In genomic region chr20:1562622-1563021, GRCh38 we compare ENCODE assay signal across 22 cellular contexts. TPM values are rescaled to one million over a fixed set of nuclear protein-coding genes. Genes with fewer than 3 reads are reported as not detected.
DNase-seq lines count a peak whose midpoint lies in the region; ATAC-seq and TF ChIP-seq lines count a peak whose summit lies in the region.
"Had no signal": no experiment of that assay in that cellular context is flagged by ENCODE, and none has a peak within 500 bp of the region (broad histone marks: within the 10 kb centered on the region; RNA-seq: fewer than 3 reads in every experiment).

No MANE protein-coding gene starts in this region.

- H3K9me3 Mint-ChIP-seq in naive thymus-derived CD4-positive, alpha-beta T cell = peaks cover 0 to 25% (median 1%) of the 10 kb centered on the region in 11 donors

- peak; percentile 47 for ATAC-seq in naive thymus-derived CD4-positive, alpha-beta T cell
- ATAC-seq in left lung (no peak), HG03460 (IDR thresholded peaks at IDR 0.05; ENCODE audit: unreplicated experiment) (no peak)

- POLR2A ChIA-PET in naive thymus-derived CD4-positive, alpha-beta T cell (lab: Charles Lee) = no interaction called here

- no peak overlapping the region for H3K4me3 Mint-ChIP-seq in naive thymus-derived CD4-positive, alpha-beta T cell
- H3K4me3 Mint-ChIP-seq: CD4-positive, CD25-positive, alpha-beta regulatory T cell; T-helper 2 cell treated with Interferon-gamma antibody and Interleukin-4, amounts not matched to agents 5 μg/mL and 100 μg/mL, for 36 hours had no signal

- DNase-seq in AML-193 (lab: John Stamatoyannopoulos, UW) (peak; percentile 15 to 36), MV-4-11 (lab: John Stamatoyannopoulos, UW) (peak; percentile 97), SIG-M5 (lab: John Stamatoyannopoulos, UW) (peak; percentile 15), left lung (no peak), NCI-H2227 treated with DMSO at 0.1 percent for 48 hours (lab: John Stamatoyannopoulos, UW) (no peak), BE2C (no peak)
- DNase-seq in naive thymus-derived CD4-positive, alpha-beta T cell = no peak
- DNase-seq: CD4-positive, CD25-positive, alpha-beta regulatory T cell; GOT3; Karpas-422; MM.1S; NCI-H1436 treated with DMSO at 0.1 percent for 48 hours; NCI-H2081; NCI-H345; NCI-H69; NK-92 treated with Interleukin-12 subunit alpha and Interleukin-12 subunit beta, amount 100 ng/mL, for 24 hours; RPMI8226; SW 1271 had no signal

- no peaks in the 10 kb centered on the region for H3K27me3 ChIP-seq in naive thymus-derived CD4-positive, alpha-beta T cell (ENCODE audit: control insufficient read depth in 2 of 2, insufficient read depth in 2 of 2, low read length in 2 of 2)
- H3K27me3 ChIP-seq in left lung (no peaks in the 10 kb centered on the region), BE2C (no peaks in the 10 kb centered on the region)

- no peaks in the 10 kb centered on the region for H3K4me1 ChIP-seq in naive thymus-derived CD4-positive, alpha-beta T cell (ENCODE audit: control insufficient read depth in 2 of 2, insufficient read depth in 2 of 2, low read length in 2 of 2)
- peaks cover 0 to 18% of the 10 kb centered on the region in 2 donors for H3K4me1 ChIP-seq in left lung
- H3K4me1 ChIP-seq in BE2C = no peaks in the 10 kb centered on the region
- H3K4me1 ChIP-seq: SJSA1 had no signal

- CTCF ChIA-PET in naive thymus-derived CD4-positive, alpha-beta T cell (lab: Charles Lee) = no interaction called here

- intact Hi-C loops in naive thymus-derived CD4-positive, alpha-beta T cell (cut with micrococcal nuclease) = no loop called here
- intact Hi-C loops in left lung (cut with DNase I) = no loop called here

- H3K36me3 Mint-ChIP-seq in naive thymus-derived CD4-positive, alpha-beta T cell = peaks cover 7 to 53% (median 43%) of the 10 kb centered on the region in 5 donors

- no peak overlapping the region for H3K27ac Mint-ChIP-seq in naive thymus-derived CD4-positive, alpha-beta T cell
- H3K27ac Mint-ChIP-seq: CD4-positive, CD25-positive, alpha-beta regulatory T cell; T-helper 2 cell treated with Interferon-gamma antibody and Interleukin-4, amounts not matched to agents 5 μg/mL and 100 μg/mL, for 36 hours had no signal

- no peaks in the 10 kb centered on the region for H3K36me3 ChIP-seq in naive thymus-derived CD4-positive, alpha-beta T cell (ENCODE audit: control insufficient read depth in 2 of 3, insufficient read depth in 3 of 3, low read length in 3 of 3)
- H3K36me3 ChIP-seq in left lung (peaks cover 0 to 14% of the 10 kb centered on the region in 2 donors), BE2C (no peaks in the 10 kb centered on the region)
- H3K36me3 ChIP-seq: SJSA1 had no signal

- H3K27ac ChIP-seq in naive thymus-derived CD4-positive, alpha-beta T cell (ENCODE audit: low read depth, low read length) = no peak overlapping the region
- peak overlapping the region in 1 of 2 donors; percentile 57 for H3K27ac ChIP-seq in left lung
- H3K27ac ChIP-seq: SJSA1 had no signal

- H3K9me3 ChIP-seq in naive thymus-derived CD4-positive, alpha-beta T cell (ENCODE audit: control insufficient read depth in 2 of 3, low read length in 3 of 3) = no peaks in the 10 kb centered on the region
- H3K9me3 ChIP-seq in left lung (no peaks in the 10 kb centered on the region), BE2C (no peaks in the 10 kb centered on the region)
- H3K9me3 ChIP-seq: SJSA1 had no signal

- H3K4me3 ChIP-seq in naive thymus-derived CD4-positive, alpha-beta T cell (ENCODE audit: low read length) = no peak overlapping the region
- H3K4me3 ChIP-seq in left lung (no peak overlapping the region), BE2C (ENCODE audit: low read depth, low read length) (no peak overlapping the region)
- H3K4me3 ChIP-seq: SJSA1 had no signal

- no peaks in the 10 kb centered on the region for H3K27me3 Mint-ChIP-seq in naive thymus-derived CD4-positive, alpha-beta T cell
- H3K27me3 Mint-ChIP-seq: CD4-positive, CD25-positive, alpha-beta regulatory T cell had no signal

- TF ChIP-seq CTCF in left lung (IDR thresholded peaks at IDR 0.05) = no peak
- TF ChIP-seq CTCF in BE2C (IDR thresholded peaks at IDR 0.05; ENCODE audit: low read depth, low read length) = no peak

- peaks cover 5 to 27% (median 10%) of the 10 kb centered on the region in 7 donors for H3K4me1 Mint-ChIP-seq in naive thymus-derived CD4-positive, alpha-beta T cell

RNA-seq across cellular contexts. Expression of gene SIRPD, which starts 5.1 kb away (rescaled TPM):
- total RNA-seq in naive thymus-derived CD4-positive, alpha-beta T cell = 1 to 10 TPM in 1 of 5 experiments, under 1 TPM in 4; 0.16 to 1.9 (median 0.34) TPM
- polyA plus RNA-seq in naive thymus-derived CD4-positive, alpha-beta T cell = not detected
- 1 to 10 TPM in 1 of 2 donors, under 1 TPM in 1; 0.79 to 1.6 TPM for total RNA-seq in left lung
- polyA plus RNA-seq in BE2C (2012; ENCODE audit: insufficient read depth, insufficient read length, low read depth) = not detected
- total RNA-seq: A172; CD4-positive, CD25-positive, alpha-beta regulatory T cell; SJSA1 had no signal

RNA-seq across cellular contexts. Expression of gene SIRPB1, which starts 57.2 kb away (rescaled TPM):
- 10 to 100 TPM in 3 of 5 experiments, 1 to 10 TPM in 2; 4.6 to 28.2 (median 11.9) TPM for total RNA-seq in naive thymus-derived CD4-positive, alpha-beta T cell
- 1 to 10 TPM; 2.2 to 7.9 TPM for polyA plus RNA-seq in naive thymus-derived CD4-positive, alpha-beta T cell
- 10 to 100 TPM in 1 of 2 donors, 1 to 10 TPM in 1; 8.0 to 57.9 TPM for total RNA-seq in left lung
- polyA plus RNA-seq in BE2C (2012; ENCODE audit: insufficient read depth, insufficient read length, low read depth) = 1.0 TPM
- total RNA-seq: SJSA1 had no signal

Comparison
In these comparisons a context has a peak if more than half of its experiments do, and no peak if none do; other contexts are left out.
1. DNase-seq: peak in AML-193 (2 of 2), MV-4-11 (single experiment) and SIG-M5 (single experiment); none in naive thymus-derived CD4-positive, alpha-beta T cell (0 of 9), left lung (0 of 2), NCI-H2227 treated with DMSO at 0.1 percent for 48 hours (single experiment) and BE2C (single experiment).